12 cellular contexts compared by ENCODE assay signal in the genomic region with DNA sequence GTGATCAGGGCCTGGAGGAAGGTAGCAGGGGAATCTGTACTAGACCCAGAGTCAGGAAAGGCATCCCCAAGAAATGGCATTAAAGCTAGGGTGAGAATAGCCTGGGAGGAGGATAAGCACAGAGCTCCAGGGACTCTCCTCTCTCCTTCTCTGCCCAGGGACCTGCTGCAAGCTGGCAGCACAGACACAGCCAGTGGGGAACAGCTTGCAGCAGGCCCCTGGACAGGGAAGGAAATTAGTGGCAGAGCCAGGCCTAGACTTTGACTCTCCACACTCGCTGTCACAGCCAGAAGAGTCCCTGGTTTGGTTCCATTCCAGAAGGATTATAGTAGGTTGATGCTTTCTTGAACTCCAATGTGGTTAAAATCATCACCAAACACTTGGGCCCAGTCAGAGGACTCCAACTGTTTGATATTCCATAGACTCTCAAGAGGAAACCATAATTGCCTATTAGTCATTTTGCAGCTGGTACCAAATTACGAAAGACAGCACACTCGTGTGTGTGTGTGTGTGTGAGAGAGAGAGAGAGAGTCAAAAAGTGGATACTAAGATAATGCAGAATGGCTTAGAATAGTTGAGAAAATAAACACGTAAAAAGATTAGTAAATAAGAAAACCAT.
DNase-seq lines count a peak whose midpoint lies in the region; ATAC-seq and TF ChIP-seq lines count a peak whose summit lies in the region.
"Had no signal": no experiment of that assay in that cellular context is flagged by ENCODE, and none has a peak within 500 bp of the region (broad histone marks: within the 10 kb centered on the region; RNA-seq: fewer than 3 reads in every experiment).

No MANE protein-coding gene starts in this region.

- no peak for TF ChIP-seq CTCF in HFFc6 (IDR thresholded peaks at IDR 0.05)

- peaks cover 7% of the 10 kb centered on the region; the same call in 1 of the 2 replicates for H3K36me3 Mint-ChIP-seq in HFFc6 (ENCODE audit: low read depth)
- no peaks in the 10 kb centered on the region for H3K36me3 Mint-ChIP-seq in activated T-cell treated with anti-CD3 and anti-CD28 coated beads, Interleukin-2, amount 50 U/mL, for 72 hours (ENCODE audit: insufficient read depth in 2 of 2)
- H3K36me3 Mint-ChIP-seq: activated naive CD8-positive, alpha-beta T cell had no signal

- no peaks in the 10 kb centered on the region for H3K9me3 Mint-ChIP-seq in HFFc6
- no peaks in the 10 kb centered on the region for H3K9me3 Mint-ChIP-seq in activated T-cell treated with anti-CD3 and anti-CD28 coated beads, Interleukin-2, amount 50 U/mL, for 72 hours

- no peak overlapping the region for H3K27ac ChIP-seq in epithelial cell of prostate

- no peak overlapping the region for H3K27ac Mint-ChIP-seq in HFFc6
- H3K27ac Mint-ChIP-seq in activated T-cell treated with anti-CD3 and anti-CD28 coated beads, Interleukin-2, amount 50 U/mL, for 72 hours = no peak overlapping the region
- H3K27ac Mint-ChIP-seq: activated naive CD8-positive, alpha-beta T cell had no signal

- ATAC-seq in activated T-cell treated with anti-CD3 and anti-CD28 coated beads, Interleukin-2, amount 50 U/mL, for 72 hours (replicated peaks in 1 of 2) = no peak
- ATAC-seq in HG03565 (IDR thresholded peaks at IDR 0.05; ENCODE audit: unreplicated experiment) = no peak
- ATAC-seq: esophagus mucosa, right cardiac atrium had no signal

- H3K27me3 Mint-ChIP-seq in HFFc6 (ENCODE audit: insufficient read depth) = peaks cover 6% of the 10 kb centered on the region; the same call in 1 of the 2 replicates
- peaks cover under 1% of the 10 kb centered on the region for H3K27me3 Mint-ChIP-seq in activated T-cell treated with anti-CD3 and anti-CD28 coated beads, Interleukin-2, amount 50 U/mL, for 72 hours (ENCODE audit: low read depth)

- no peak overlapping the region for H3K4me3 Mint-ChIP-seq in HFFc6
- H3K4me3 Mint-ChIP-seq in activated T-cell treated with anti-CD3 and anti-CD28 coated beads, Interleukin-2, amount 50 U/mL, for 72 hours = no peak overlapping the region
- H3K4me3 Mint-ChIP-seq: activated naive CD8-positive, alpha-beta T cell had no signal

- DNase-seq in AG08396 (ENCODE audit: low spot score) (peak; percentile 54), HFFc6 (peak; percentile 84), NCI-H524 (lab: John Stamatoyannopoulos, UW) (peak; percentile 31 to 66), epithelial cell of prostate (ENCODE audit: low read depth, low spot score) (peak; percentile 60), 8988T (no peak)
- DNase-seq in activated T-cell treated with anti-CD3 and anti-CD28 coated beads, Interleukin-2, amount 50 U/mL, for 72 hours = no peak
- no peak for DNase-seq in effector CD4-positive, alpha-beta T cell
- DNase-seq: DMS153, right cardiac atrium had no signal

- H3K4me1 Mint-ChIP-seq in HFFc6 (ENCODE audit: low read depth) = peaks cover 16% of the 10 kb centered on the region
- H3K4me1 Mint-ChIP-seq in activated T-cell treated with anti-CD3 and anti-CD28 coated beads, Interleukin-2, amount 50 U/mL, for 72 hours (ENCODE audit: low read depth) = no peaks in the 10 kb centered on the region

Comparison
In these comparisons a context has a peak if more than half of its experiments do, and no peak if none do; other contexts are left out.
1. DNase-seq: peak in AG08396 (single experiment), HFFc6 (single experiment), NCI-H524 (2 of 2) and epithelial cell of prostate (single experiment); none in activated T-cell treated with anti-CD3 and anti-CD28 coated beads, Interleukin-2, amount 50 U/mL, for 72 hours (0 of 2), 8988T (single experiment) and effector CD4-positive, alpha-beta T cell (single experiment).